23 cellular contexts compared by ENCODE assay signal in the genomic region with DNA sequence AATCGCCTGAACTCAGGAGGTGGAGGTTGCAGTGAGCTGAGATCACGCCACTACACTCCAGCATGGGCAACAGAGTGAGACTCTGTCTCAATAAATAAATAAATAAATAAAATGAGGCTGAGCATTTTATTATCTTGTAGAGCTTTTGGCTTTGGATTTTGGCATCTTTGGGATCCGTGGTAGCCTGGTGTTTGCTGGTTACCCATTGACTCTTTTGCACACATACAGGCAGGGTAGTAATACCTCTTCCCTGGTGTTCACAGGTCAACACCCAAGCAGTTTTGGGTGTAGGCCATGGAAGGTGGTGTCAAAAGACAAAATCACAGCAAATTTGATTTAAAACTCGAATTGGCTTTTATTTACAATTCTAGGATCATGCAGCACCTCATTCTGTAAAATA.
"Had no signal": no experiment of that assay in that cellular context is flagged by ENCODE, and none has a peak within 500 bp of the region (broad histone marks: within the 10 kb centered on the region; RNA-seq: fewer than 3 reads in every experiment).

No MANE protein-coding gene starts in this region.

- H3K4me3 Mint-ChIP-seq: effector memory CD8-positive, alpha-beta T cell; mesothelial cell of epicardium; naive thymus-derived CD4-positive, alpha-beta T cell; nephron; neural progenitor cell; stimulated activated naive B cell treated with anti-CD40 and anti-IgM and Interleukin-4, amounts not matched to agents 10 μg/mL and 1 μg/mL and 100 μg/mL, for 72 hours; stimulated activated naive CD8-positive, alpha-beta T cell treated with anti-CD3 and anti-CD28 coated beads, Interleukin-15, Interleukin-2, amounts not matched to agents 100 ng/mL and 50 ng/mL, for 24 hours had no signal

- H3K36me3 ChIP-seq: esophagus squamous epithelium, neural progenitor cell had no signal

- H3K4me1 Mint-ChIP-seq: mesothelial cell of epicardium; stimulated activated naive B cell treated with anti-CD40 and anti-IgM and Interleukin-4, amounts not matched to agents 10 μg/mL and 1 μg/mL and 100 μg/mL, for 72 hours had no signal

- H3K27ac ChIP-seq: coronary artery, neural progenitor cell, parathyroid adenoma, right atrium auricular region, thyroid gland, vagina had no signal

- ATAC-seq: effector memory CD8-positive, alpha-beta T cell; left cardiac atrium; naive thymus-derived CD4-positive, alpha-beta T cell; stimulated activated naive B cell treated with anti-CD40 and anti-IgM and Interleukin-4, amounts not matched to agents 10 μg/mL and 1 μg/mL and 100 μg/mL, for 72 hours had no signal

- H3K4me3 ChIP-seq: coronary artery, esophagus squamous epithelium, neural progenitor cell, right atrium auricular region, thyroid gland, vagina had no signal

- H3K9me3 Mint-ChIP-seq: effector memory CD8-positive, alpha-beta T cell; mesothelial cell of epicardium; nephron; neural progenitor cell; stimulated activated naive B cell treated with anti-CD40 and anti-IgM and Interleukin-4, amounts not matched to agents 10 μg/mL and 1 μg/mL and 100 μg/mL, for 72 hours; stimulated activated naive CD8-positive, alpha-beta T cell treated with anti-CD3 and anti-CD28 coated beads, Interleukin-15, Interleukin-2, amounts not matched to agents 100 ng/mL and 50 ng/mL, for 24 hours had no signal

- H3K27me3 ChIP-seq: esophagus squamous epithelium, neural progenitor cell, right atrium auricular region, thyroid gland, vagina had no signal

- H3K36me3 Mint-ChIP-seq: mesothelial cell of epicardium; stimulated activated naive B cell treated with anti-CD40 and anti-IgM and Interleukin-4, amounts not matched to agents 10 μg/mL and 1 μg/mL and 100 μg/mL, for 72 hours had no signal

- H3K27me3 Mint-ChIP-seq: progenitor cell of endocrine pancreas; stimulated activated naive CD8-positive, alpha-beta T cell treated with anti-CD3 and anti-CD28 coated beads, Interleukin-15, Interleukin-2, amounts not matched to agents 100 ng/mL and 50 ng/mL, for 24 hours had no signal

- H3K9ac ChIP-seq: neural progenitor cell, parathyroid adenoma had no signal

- H3K9me3 ChIP-seq: esophagus squamous epithelium, right atrium auricular region, thyroid gland, vagina had no signal

- H3K27ac Mint-ChIP-seq: effector memory CD8-positive, alpha-beta T cell; mesothelial cell of epicardium; nephron; neural progenitor cell; stimulated activated naive B cell treated with anti-CD40 and anti-IgM and Interleukin-4, amounts not matched to agents 10 μg/mL and 1 μg/mL and 100 μg/mL, for 72 hours; stimulated activated naive CD8-positive, alpha-beta T cell treated with anti-CD3 and anti-CD28 coated beads, Interleukin-15, Interleukin-2, amounts not matched to agents 100 ng/mL and 50 ng/mL, for 24 hours had no signal

- DNase-seq: dermis blood vessel endothelial cell; effector memory CD8-positive, alpha-beta T cell; erythroblast; esophagus squamous epithelium; head of caudate nucleus; hippocampal formation; left cardiac atrium; mesenchymal stem cell; naive thymus-derived CD4-positive, alpha-beta T cell; stimulated activated CD4-positive, alpha-beta T cell treated with anti-CD3 and anti-CD28 coated beads, Interleukin-15, amount 100 ng/mL, for 24 hours; stimulated activated CD4-positive, alpha-beta T cell treated with anti-CD3 and anti-CD28 coated beads, Interleukin-2, amount 100 ng/mL, for 48 hours; stimulated activated naive B cell treated with anti-CD40 and anti-IgM and Interleukin-4, amounts not matched to agents 10 μg/mL and 1 μg/mL and 100 μg/mL, for 72 hours; thyroid gland; trophoblast cell had no signal

- H3K4me1 ChIP-seq: neural progenitor cell, parathyroid adenoma had no signal
